ENCODE assay signal across 14 cellular contexts in the genomic region with DNA sequence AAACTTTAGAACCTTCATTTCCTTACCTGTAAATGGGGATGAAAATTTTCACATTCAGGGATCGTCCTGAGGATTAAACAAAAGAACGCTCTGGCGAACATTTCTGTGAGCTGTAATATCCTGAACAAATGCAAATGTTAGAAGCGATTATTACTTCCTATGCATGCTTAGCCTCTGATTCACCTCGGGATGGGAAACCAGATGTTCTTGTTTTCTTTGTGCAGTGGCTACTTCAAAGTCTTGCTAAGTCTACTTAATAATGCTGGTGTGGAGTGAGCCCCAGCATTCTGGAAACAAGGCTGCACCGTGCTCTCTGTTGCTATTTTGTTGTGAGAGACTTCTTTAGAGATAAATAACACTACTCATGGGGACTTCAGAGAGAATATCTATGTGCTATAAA.
A peak's percentile ranks its signal among the peaks of the same experiment; 100 is the strongest.
DNase-seq lines count a peak whose midpoint lies in the region; ATAC-seq and TF ChIP-seq lines count a peak whose summit lies in the region.
"Had no signal": no experiment of that assay in that cellular context is flagged by ENCODE, and none has a peak within 500 bp of the region (broad histone marks: within the 10 kb centered on the region; RNA-seq: fewer than 3 reads in every experiment).

No MANE protein-coding gene starts in this region.

- H3K36me3 ChIP-seq in adipocyte (ENCODE audit: control insufficient read depth, insufficient read depth, low read length, severe bottlenecking) (no peaks in the 10 kb centered on the region), esophagus muscularis mucosa (no peaks in the 10 kb centered on the region)

- H3K4me3 ChIP-seq in adipocyte (ENCODE audit: low read length) (no peak overlapping the region), esophagus muscularis mucosa (no peak overlapping the region)
- H3K4me3 ChIP-seq: dorsolateral prefrontal cortex had no signal

- peak; percentile 89 for ATAC-seq in foreskin keratinocyte
- ATAC-seq in stimulated activated memory B cell treated with anti-CD40 and anti-IgM and Interleukin-4, amounts not matched to agents 10 μg/mL and 1 μg/mL and 100 μg/mL, for 72 hours = no peak
- ATAC-seq in HG03469 (IDR thresholded peaks at IDR 0.05; ENCODE audit: unreplicated experiment) = no peak
- ATAC-seq: stimulated activated naive CD8-positive, alpha-beta T cell treated with anti-CD3 and anti-CD28 coated beads, Interleukin-15, Interleukin-2, amounts not matched to agents 100 U/mL and 50 U/mL, for 24 hours had no signal

- peaks cover 7% of the 10 kb centered on the region for H3K4me1 ChIP-seq in adipocyte (ENCODE audit: control insufficient read depth, insufficient read depth, low read length)
- H3K4me1 ChIP-seq in foreskin keratinocyte = peaks cover 28% of the 10 kb centered on the region
- H3K4me1 ChIP-seq in esophagus muscularis mucosa = peaks cover 18 to 34% (median 29%) of the 10 kb centered on the region in 4 donors

- H3K27me3 Mint-ChIP-seq in HFFc6 (ENCODE audit: insufficient read depth) = peaks cover 5% of the 10 kb centered on the region; the same call in 1 of the 2 replicates
- no peaks in the 10 kb centered on the region for H3K27me3 Mint-ChIP-seq in stimulated activated memory B cell treated with anti-CD40 and anti-IgM and Interleukin-4, amounts not matched to agents 10 μg/mL and 1 μg/mL and 100 μg/mL, for 72 hours

- H3K9me3 ChIP-seq in adipocyte (ENCODE audit: control insufficient read depth, low read length) (no peaks in the 10 kb centered on the region), esophagus muscularis mucosa (no peaks in the 10 kb centered on the region)

- TF ChIP-seq EP300 in esophagus muscularis mucosa (IDR thresholded peaks at IDR 0.05) = no peak

- DNase-seq in HFFc6 = peak; percentile 74
- DNase-seq in adipocyte (ENCODE audit: low read depth) = peak; percentile 76
- DNase-seq in foreskin keratinocyte = peak; percentile 78 to 91
- DNase-seq in esophagus muscularis mucosa (ENCODE audit: extremely low spot score) = no peak
- DNase-seq in stimulated activated CD4-positive, alpha-beta T cell treated with anti-CD3 and anti-CD28 coated beads, Interleukin-2, amount 100 ng/mL, for 24 hours = no peak
- DNase-seq: DND-41; dorsolateral prefrontal cortex; KBM-7; NCI-H748 treated with DMSO at 0.1 percent for 48 hours; stimulated activated CD4-positive, alpha-beta T cell treated with anti-CD3 and anti-CD28 coated beads, Interleukin-12 subunit alpha, Interleukin-12 subunit beta, amount 100 ng/mL, for 4 hours; stimulated activated naive CD8-positive, alpha-beta T cell treated with anti-CD3 and anti-CD28 coated beads, Interleukin-15, Interleukin-2, amounts not matched to agents 100 U/mL and 50 U/mL, for 24 hours had no signal

- H3K9me3 Mint-ChIP-seq in HFFc6 = no peaks in the 10 kb centered on the region
- no peaks in the 10 kb centered on the region for H3K9me3 Mint-ChIP-seq in stimulated activated memory B cell treated with anti-CD40 and anti-IgM and Interleukin-4, amounts not matched to agents 10 μg/mL and 1 μg/mL and 100 μg/mL, for 72 hours
- H3K9me3 Mint-ChIP-seq: activated T-helper 1 cell treated with anti-CD3 and anti-CD28 coated beads, Interleukin-12 subunit alpha, Interleukin-12 subunit beta, Interleukin-2, Interleukin-4 antibody, amounts not matched to agents 30 ng/mL and 10 ng/mL and 1 ng/mL, durations not matched to agents 14 hours and 24 hours and 36 hours had no signal

- no peaks in the 10 kb centered on the region for H3K27me3 ChIP-seq in adipocyte (replicated peaks; ENCODE audit: control insufficient read depth, insufficient read depth, low read length)
- no peaks in the 10 kb centered on the region for H3K27me3 ChIP-seq in foreskin keratinocyte
- H3K27me3 ChIP-seq in esophagus muscularis mucosa = no peaks in the 10 kb centered on the region
- H3K27me3 ChIP-seq: dorsolateral prefrontal cortex had no signal

- intact Hi-C loops in esophagus muscularis mucosa (cut with DNase I) = no loop called here

- H3K27ac ChIP-seq in foreskin keratinocyte = peak overlapping the region; percentile 36
- peak overlapping the region in 1 of 4 donors; percentile 15 for H3K27ac ChIP-seq in esophagus muscularis mucosa (replicated peaks in 1 of 4)

- peaks cover 4% of the 10 kb centered on the region; the same call in 1 of the 2 replicates for H3K36me3 Mint-ChIP-seq in HFFc6 (ENCODE audit: low read depth)
- H3K36me3 Mint-ChIP-seq in stimulated activated memory B cell treated with anti-CD40 and anti-IgM and Interleukin-4, amounts not matched to agents 10 μg/mL and 1 μg/mL and 100 μg/mL, for 72 hours = no peaks in the 10 kb centered on the region

- H3K4me1 Mint-ChIP-seq in HFFc6 (ENCODE audit: low read depth) = peaks cover 48% of the 10 kb centered on the region
- peaks cover 46% of the 10 kb centered on the region for H3K4me1 Mint-ChIP-seq in stimulated activated memory B cell treated with anti-CD40 and anti-IgM and Interleukin-4, amounts not matched to agents 10 μg/mL and 1 μg/mL and 100 μg/mL, for 72 hours

- H3K9ac ChIP-seq in adipocyte (ENCODE audit: low read length) = no peak overlapping the region

- WGBS in esophagus muscularis mucosa = 60% methylated on average over 6 of the region's 6 CpGs

- TF ChIP-seq CTCF in HFFc6 (IDR thresholded peaks at IDR 0.05) (no peak), foreskin keratinocyte (conservative IDR thresholded peaks at IDR 0.05) (no peak), esophagus muscularis mucosa (IDR thresholded peaks at IDR 0.05) (no peak)

- no peak overlapping the region for H3K27ac Mint-ChIP-seq in HFFc6
- H3K27ac Mint-ChIP-seq in stimulated activated memory B cell treated with anti-CD40 and anti-IgM and Interleukin-4, amounts not matched to agents 10 μg/mL and 1 μg/mL and 100 μg/mL, for 72 hours = peak overlapping the region; percentile 91
- H3K27ac Mint-ChIP-seq: activated T-helper 1 cell treated with anti-CD3 and anti-CD28 coated beads, Interleukin-12 subunit alpha, Interleukin-12 subunit beta, Interleukin-2, Interleukin-4 antibody, amounts not matched to agents 30 ng/mL and 10 ng/mL and 1 ng/mL, durations not matched to agents 14 hours and 24 hours and 36 hours had no signal

- no peak for TF ChIP-seq POLR2A in esophagus muscularis mucosa (IDR thresholded peaks at IDR 0.05; ENCODE audit: low read depth)

- peak overlapping the region; percentile 59 for H3K4me3 Mint-ChIP-seq in HFFc6
- H3K4me3 Mint-ChIP-seq in stimulated activated memory B cell treated with anti-CD40 and anti-IgM and Interleukin-4, amounts not matched to agents 10 μg/mL and 1 μg/mL and 100 μg/mL, for 72 hours = no peak overlapping the region
- H3K4me3 Mint-ChIP-seq: activated T-helper 1 cell treated with anti-CD3 and anti-CD28 coated beads, Interleukin-12 subunit alpha, Interleukin-12 subunit beta, Interleukin-2, Interleukin-4 antibody, amounts not matched to agents 30 ng/mL and 10 ng/mL and 1 ng/mL, durations not matched to agents 14 hours and 24 hours and 36 hours had no signal

Comparison
In these comparisons a context has a peak if more than half of its experiments do, and no peak if none do; other contexts are left out.
1. DNase-seq: peak in HFFc6 (single experiment), adipocyte (single experiment) and foreskin keratinocyte (2 of 2); none in esophagus muscularis mucosa (single experiment) and stimulated activated CD4-positive, alpha-beta T cell treated with anti-CD3 and anti-CD28 coated beads, Interleukin-2, amount 100 ng/mL, for 24 hours (0 of 2).